In genomic region chr21:43364261-43364510, GRCh38 we compare ENCODE assay signal across 27 cellular contexts.
"Had no signal": no experiment of that assay in that cellular context is flagged by ENCODE, and none has a peak within 500 bp of the region (broad histone marks: within the 10 kb centered on the region; RNA-seq: fewer than 3 reads in every experiment).

No MANE protein-coding gene starts in this region.

- H3K27me3 Mint-ChIP-seq: activated CD4-positive, alpha-beta T cell treated with anti-CD3 and anti-CD28 coated beads, Interleukin-2, amount 10 ng/mL, durations not matched to agents 24 days and 14 days had no signal

- H3K9me3 Mint-ChIP-seq: activated CD4-positive, alpha-beta memory T cell treated with anti-CD3 and anti-CD28 coated beads, Interleukin-2, amount 10 ng/mL, durations not matched to agents 7 days and 5 days; activated CD4-positive, alpha-beta T cell treated with anti-CD3 and anti-CD28 coated beads, Interleukin-2, amount 10 ng/mL, durations not matched to agents 24 days and 14 days; activated naive CD4-positive, alpha-beta T cell treated with anti-CD3 and anti-CD28 coated beads, Interleukin-2, amount 50 U/mL, for 72 hours; activated T-cell treated with anti-CD3 and anti-CD28 coated beads, Interleukin-2, amount 50 U/mL, for 72 hours; natural killer cell; neural progenitor cell had no signal

- H3K36me3 ChIP-seq: adrenal gland, left lung, lower lobe of right lung, neural progenitor cell, right atrium auricular region, spleen, transverse colon, vagina had no signal

- DNase-seq: activated CD4-positive, alpha-beta memory T cell treated with anti-CD3 and anti-CD28 coated beads, Interleukin-2, amount 10 ng/mL, durations not matched to agents 7 days and 5 days; activated CD4-positive, alpha-beta T cell treated with anti-CD3 and anti-CD28 coated beads, Interleukin-2, amount 10 ng/mL, durations not matched to agents 24 days and 14 days; activated CD8-positive, alpha-beta memory T cell treated with anti-CD3 and anti-CD28 coated beads, Interleukin-2, amount 10 ng/mL, durations not matched to agents 7 days and 5 days; activated naive CD4-positive, alpha-beta T cell; activated T-cell treated with anti-CD3 and anti-CD28 coated beads, Interleukin-2, amount 50 U/mL, for 72 hours; adrenal gland; aorta; body of pancreas; effector CD8-positive, alpha-beta T cell; lower lobe of right lung; natural killer cell; spleen; stimulated activated naive CD8-positive, alpha-beta T cell treated with anti-CD3 and anti-CD28 coated beads, Interleukin-15, Interleukin-2, amounts not matched to agents 100 U/mL and 50 U/mL, for 24 hours; T-helper 9 cell; testis; transverse colon had no signal

- H3K27ac ChIP-seq: body of pancreas, left lung, lower lobe of right lung, neural progenitor cell, testis, transverse colon, vagina, VCaP had no signal

- H3K27ac Mint-ChIP-seq: activated CD4-positive, alpha-beta memory T cell treated with anti-CD3 and anti-CD28 coated beads, Interleukin-2, amount 10 ng/mL, durations not matched to agents 7 days and 5 days; activated CD4-positive, alpha-beta T cell treated with anti-CD3 and anti-CD28 coated beads, Interleukin-2, amount 10 ng/mL, durations not matched to agents 24 days and 14 days; activated CD8-positive, alpha-beta memory T cell treated with anti-CD3 and anti-CD28 coated beads, Interleukin-2, amount 10 ng/mL, durations not matched to agents 7 days and 5 days; activated naive CD4-positive, alpha-beta T cell treated with anti-CD3 and anti-CD28 coated beads, Interleukin-2, amount 50 U/mL, for 72 hours; activated T-cell treated with anti-CD3 and anti-CD28 coated beads, Interleukin-2, amount 50 U/mL, for 72 hours had no signal

- FAIRE-seq: colon, frontal cortex, islet of Langerhans, TTC549 had no signal

- ATAC-seq: activated CD4-positive, CD25-positive, alpha-beta regulatory T cell treated with anti-CD3 and anti-CD28 coated beads, Interleukin-2, amount 50 U/mL, for 24 hours; activated CD8-positive, alpha-beta memory T cell treated with anti-CD3 and anti-CD28 coated beads, Interleukin-2, amount 10 ng/mL, durations not matched to agents 7 days and 5 days; activated naive CD4-positive, alpha-beta T cell treated with anti-CD3 and anti-CD28 coated beads, Interleukin-2, amount 50 U/mL, for 72 hours; activated T-cell treated with anti-CD3 and anti-CD28 coated beads, Interleukin-2, amount 50 U/mL, for 72 hours; body of pancreas; left lung; natural killer cell; stimulated activated naive CD8-positive, alpha-beta T cell treated with anti-CD3 and anti-CD28 coated beads, Interleukin-15, Interleukin-2, amounts not matched to agents 100 U/mL and 50 U/mL, for 24 hours had no signal

- H3K4me1 ChIP-seq: body of pancreas had no signal

- H3K4me3 ChIP-seq: adrenal gland, body of pancreas, left lung, lower lobe of right lung, neural progenitor cell, right atrium auricular region, spleen, testis, transverse colon, vagina had no signal

- H3K36me3 Mint-ChIP-seq: activated CD8-positive, alpha-beta memory T cell treated with anti-CD3 and anti-CD28 coated beads, Interleukin-2, amount 10 ng/mL, durations not matched to agents 7 days and 5 days; natural killer cell; neural progenitor cell had no signal

- H3K4me3 Mint-ChIP-seq: activated CD4-positive, alpha-beta memory T cell treated with anti-CD3 and anti-CD28 coated beads, Interleukin-2, amount 10 ng/mL, durations not matched to agents 7 days and 5 days; activated CD4-positive, alpha-beta T cell treated with anti-CD3 and anti-CD28 coated beads, Interleukin-2, amount 10 ng/mL, durations not matched to agents 24 days and 14 days; activated CD8-positive, alpha-beta memory T cell treated with anti-CD3 and anti-CD28 coated beads, Interleukin-2, amount 10 ng/mL, durations not matched to agents 7 days and 5 days; activated T-cell treated with anti-CD3 and anti-CD28 coated beads, Interleukin-2, amount 50 U/mL, for 72 hours; natural killer cell had no signal

- H3K9ac ChIP-seq: neural progenitor cell had no signal

- H3K4me2 ChIP-seq: neural progenitor cell had no signal

- H2AFZ ChIP-seq: neural progenitor cell had no signal

- H3K27me3 ChIP-seq: adrenal gland, body of pancreas, right atrium auricular region, testis, transverse colon, vagina had no signal
